In genomic region chr1:150162582-150162861, GRCh38 we compare ENCODE assay signal across 9 cellular contexts. TPM values are rescaled to one million over a fixed set of nuclear protein-coding genes. Genes with fewer than 3 reads are reported as not detected.
DNase-seq lines count a peak whose midpoint lies in the region; TF ChIP-seq lines count a peak whose summit lies in the region.
"Had no signal": no experiment of that assay in that cellular context is flagged by ENCODE, and none has a peak within 500 bp of the region (broad histone marks: within the 10 kb centered on the region; RNA-seq: fewer than 3 reads in every experiment).

No MANE protein-coding gene starts in this region.

- H3K36me3 ChIP-seq in ACC112 (ENCODE audit: insufficient read depth, low read length): peaks cover 6% of the 10 kb centered on the region
- peaks cover 8% of the 10 kb centered on the region for H3K36me3 ChIP-seq in MG63

- no peak overlapping the region for H2AFZ ChIP-seq in ACC112 (ENCODE audit: low read length, unreplicated experiment)

- H3K4me3 ChIP-seq in ACC112 (ENCODE audit: low read depth, low read length) (peak overlapping the region; percentile 16), NB4 (ENCODE audit: low read depth, low read length) (peak overlapping the region; percentile 30), epithelial cell of proximal tubule (ENCODE audit: low read depth, low read length) (peak overlapping the region; percentile 14), MG63 (no peak overlapping the region)

- no peak for TF ChIP-seq POLR2A in NB4 (IDR thresholded peaks at IDR 0.05; ENCODE audit: extremely low read depth, insufficient read length)

- no peaks in the 10 kb centered on the region for H3K9me3 Mint-ChIP-seq in nephron progenitor cell
- H3K9me3 Mint-ChIP-seq: activated naive CD4-positive, alpha-beta T cell treated with anti-CD3 and anti-CD28 coated beads, Interleukin-2, amount 50 U/mL, for 72 hours had no signal

- TF ChIP-seq CTCF in NB4 (IDR thresholded peaks at IDR 0.05; ENCODE audit: low read depth, low read length) (no peak), epithelial cell of proximal tubule (conservative IDR thresholded peaks at IDR 0.05; ENCODE audit: low read depth, low read length) (no peak), nephron progenitor cell (IDR thresholded peaks at IDR 0.05) (no peak)

- no peaks in the 10 kb centered on the region for H3K79me2 ChIP-seq in ACC112 (ENCODE audit: control insufficient read depth, insufficient read depth, low read length, unreplicated experiment)

- H3K27ac Mint-ChIP-seq in nephron progenitor cell: peak overlapping the region; percentile 98
- H3K27ac Mint-ChIP-seq: activated naive CD4-positive, alpha-beta T cell treated with anti-CD3 and anti-CD28 coated beads, Interleukin-2, amount 50 U/mL, for 72 hours had no signal

- H3K27ac ChIP-seq in ACC112 (ENCODE audit: low read depth, low read length): peak overlapping the region; percentile 86

- H3K27me3 ChIP-seq in ACC112 (ENCODE audit: insufficient read depth, low read length): no peaks in the 10 kb centered on the region
- H3K27me3 ChIP-seq in MG63: no peaks in the 10 kb centered on the region

- peaks cover 78% of the 10 kb centered on the region for H3K4me1 Mint-ChIP-seq in nephron progenitor cell

- DNase-seq in NB4 (ENCODE audit: low read depth) (no peak), epithelial cell of proximal tubule (ENCODE audit: low read depth) (no peak), nephron progenitor cell (no peak), COLO829 (ENCODE audit: low spot score) (no peak), mucosa of gallbladder (ENCODE audit: low spot score) (no peak), MG63 (no peak)
- DNase-seq in stimulated activated CD4-positive, alpha-beta T cell treated with anti-CD3 and anti-CD28 coated beads, Interleukin-1b, Interleukin-23, amount 100 ng/mL, for 48 hours: no peak

- H3K4me3 Mint-ChIP-seq in nephron progenitor cell: peak overlapping the region; percentile 74

- H3K27me3 Mint-ChIP-seq in nephron progenitor cell (ENCODE audit: low read depth, poor library complexity): no peaks in the 10 kb centered on the region

- H3K4me1 ChIP-seq in ACC112 (ENCODE audit: control insufficient read depth, insufficient read depth, low read length, unreplicated experiment): peaks cover 22% of the 10 kb centered on the region

- peaks cover 37% of the 10 kb centered on the region for H3K36me3 Mint-ChIP-seq in nephron progenitor cell (ENCODE audit: low read depth)

- no peaks in the 10 kb centered on the region for H3K9me3 ChIP-seq in MG63

RNA-seq across cellular contexts. Expression of gene PLEKHO1, which starts 12.8 kb away (rescaled TPM):
- total RNA-seq in epithelial cell of proximal tubule (56.1 and 68.4 TPM in 2 replicates), mucosa of gallbladder (56.4 TPM)
- 9.9 and 15.8 TPM in 2 replicates for total RNA-seq in MG63 (2014; rRNA removed; shearing (Covaris generic); ENCODE audit: low replicate concordance)
